ENCODE assay signal across 1 cellular context in genomic region chr1:19987719-19988118, GRCh38.
TF ChIP-seq lines count a peak whose summit lies in the region.

No MANE protein-coding gene starts in this region.

TF ChIP-seq in HepG2, 621 proteins besides CTCF, POLR2A, EP300 and RAD21 (continued from another document and continues in another):
- TF ChIP-seq, protein P1, sequence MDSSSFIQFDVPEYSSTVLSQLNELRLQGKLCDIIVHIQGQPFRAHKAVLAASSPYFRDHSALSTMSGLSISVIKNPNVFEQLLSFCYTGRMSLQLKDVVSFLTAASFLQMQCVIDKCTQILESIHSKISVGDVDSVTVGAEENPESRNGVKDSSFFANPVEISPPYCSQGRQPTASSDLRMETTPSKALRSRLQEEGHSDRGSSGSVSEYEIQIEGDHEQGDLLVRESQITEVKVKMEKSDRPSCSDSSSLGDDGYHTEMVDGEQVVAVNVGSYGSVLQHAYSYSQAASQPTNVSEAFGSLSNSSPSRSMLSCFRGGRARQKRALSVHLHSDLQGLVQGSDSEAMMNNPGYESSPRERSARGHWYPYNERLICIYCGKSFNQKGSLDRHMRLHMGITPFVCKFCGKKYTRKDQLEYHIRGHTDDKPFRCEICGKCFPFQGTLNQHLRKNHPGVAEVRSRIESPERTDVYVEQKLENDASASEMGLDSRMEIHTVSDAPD (CRISPR knock-in tag; IDR thresholded peaks at IDR 0.05), result no peak
- 0 out of 2 replicates have a peak, but pooled peaks have one; percentile 34 for TF ChIP-seq CBFB (CRISPR knock-in tag; IDR thresholded peaks at IDR 0.05)
- TF ChIP-seq ZNF160 (CRISPR knock-in tag; IDR thresholded peaks at IDR 0.05), result no peak
- no peak for TF ChIP-seq ZNF292 (CRISPR knock-in tag; IDR thresholded peaks at IDR 0.05; ENCODE audit: borderline replicate concordance, low read depth)
- TF ChIP-seq SP2 (CRISPR knock-in tag; IDR thresholded peaks at IDR 0.05), result no peak
- TF ChIP-seq, protein P2, sequence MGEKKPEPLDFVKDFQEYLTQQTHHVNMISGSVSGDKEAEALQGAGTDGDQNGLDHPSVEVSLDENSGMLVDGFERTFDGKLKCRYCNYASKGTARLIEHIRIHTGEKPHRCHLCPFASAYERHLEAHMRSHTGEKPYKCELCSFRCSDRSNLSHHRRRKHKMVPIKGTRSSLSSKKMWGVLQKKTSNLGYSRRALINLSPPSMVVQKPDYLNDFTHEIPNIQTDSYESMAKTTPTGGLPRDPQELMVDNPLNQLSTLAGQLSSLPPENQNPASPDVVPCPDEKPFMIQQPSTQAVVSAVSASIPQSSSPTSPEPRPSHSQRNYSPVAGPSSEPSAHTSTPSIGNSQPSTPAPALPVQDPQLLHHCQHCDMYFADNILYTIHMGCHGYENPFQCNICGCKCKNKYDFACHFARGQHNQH (CRISPR knock-in tag; IDR thresholded peaks at IDR 0.05), result peak; percentile 50; the same call in 1 of the 2 replicates
- TF ChIP-seq ARNT2 (CRISPR knock-in tag; IDR thresholded peaks at IDR 0.05; ENCODE audit: low read depth), result 0 out of 2 replicates have a peak, but pooled peaks have one; percentile 55
- TF ChIP-seq BORCS8-MEF2B (CRISPR knock-in tag; IDR thresholded peaks at IDR 0.05), result no peak
- TF ChIP-seq SATB2 (CRISPR knock-in tag; IDR thresholded peaks at IDR 0.05), result 0 out of 2 replicates have a peak, but pooled peaks have one; percentile 77
- TF ChIP-seq ZMYM3 (CRISPR knock-in tag; IDR thresholded peaks at IDR 0.05), result no peak
- TF ChIP-seq, protein P3, sequence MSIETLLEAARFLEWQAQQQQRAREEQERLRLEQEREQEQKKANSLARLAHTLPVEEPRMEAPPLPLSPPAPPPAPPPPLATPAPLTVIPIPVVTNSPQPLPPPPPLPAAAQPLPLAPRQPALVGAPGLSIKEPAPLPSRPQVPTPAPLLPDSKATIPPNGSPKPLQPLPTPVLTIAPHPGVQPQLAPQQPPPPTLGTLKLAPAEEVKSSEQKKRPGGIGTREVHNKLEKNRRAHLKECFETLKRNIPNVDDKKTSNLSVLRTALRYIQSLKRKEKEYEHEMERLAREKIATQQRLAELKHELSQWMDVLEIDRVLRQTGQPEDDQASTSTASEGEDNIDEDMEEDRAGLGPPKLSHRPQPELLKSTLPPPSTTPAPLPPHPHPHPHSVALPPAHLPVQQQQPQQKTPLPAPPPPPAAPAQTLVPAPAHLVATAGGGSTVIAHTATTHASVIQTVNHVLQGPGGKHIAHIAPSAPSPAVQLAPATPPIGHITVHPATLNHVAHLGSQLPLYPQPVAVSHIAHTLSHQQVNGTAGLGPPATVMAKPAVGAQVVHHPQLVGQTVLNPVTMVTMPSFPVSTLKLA (IDR thresholded peaks at IDR 0.05), result no peak
- TF ChIP-seq KDM4B (CRISPR knock-in tag; IDR thresholded peaks at IDR 0.05), result peak; percentile 71; the same call in 1 of the 2 replicates
- peak in 1 of 2 experiments; percentile 97; a peak in 2 of 4 replicates for TF ChIP-seq KLF16 (CRISPR knock-in tag; IDR thresholded peaks at IDR 0.05)
- TF ChIP-seq ZKSCAN8 (CRISPR knock-in tag; IDR thresholded peaks at IDR 0.05; ENCODE audit: borderline replicate concordance), result peak; percentile 88
- TF ChIP-seq GATAD2A (CRISPR knock-in tag; IDR thresholded peaks at IDR 0.05), result peak; percentile 98
- TF ChIP-seq ZNF382 (CRISPR knock-in tag; IDR thresholded peaks at IDR 0.05; ENCODE audit: borderline replicate concordance), result no peak
- TF ChIP-seq, protein P4, sequence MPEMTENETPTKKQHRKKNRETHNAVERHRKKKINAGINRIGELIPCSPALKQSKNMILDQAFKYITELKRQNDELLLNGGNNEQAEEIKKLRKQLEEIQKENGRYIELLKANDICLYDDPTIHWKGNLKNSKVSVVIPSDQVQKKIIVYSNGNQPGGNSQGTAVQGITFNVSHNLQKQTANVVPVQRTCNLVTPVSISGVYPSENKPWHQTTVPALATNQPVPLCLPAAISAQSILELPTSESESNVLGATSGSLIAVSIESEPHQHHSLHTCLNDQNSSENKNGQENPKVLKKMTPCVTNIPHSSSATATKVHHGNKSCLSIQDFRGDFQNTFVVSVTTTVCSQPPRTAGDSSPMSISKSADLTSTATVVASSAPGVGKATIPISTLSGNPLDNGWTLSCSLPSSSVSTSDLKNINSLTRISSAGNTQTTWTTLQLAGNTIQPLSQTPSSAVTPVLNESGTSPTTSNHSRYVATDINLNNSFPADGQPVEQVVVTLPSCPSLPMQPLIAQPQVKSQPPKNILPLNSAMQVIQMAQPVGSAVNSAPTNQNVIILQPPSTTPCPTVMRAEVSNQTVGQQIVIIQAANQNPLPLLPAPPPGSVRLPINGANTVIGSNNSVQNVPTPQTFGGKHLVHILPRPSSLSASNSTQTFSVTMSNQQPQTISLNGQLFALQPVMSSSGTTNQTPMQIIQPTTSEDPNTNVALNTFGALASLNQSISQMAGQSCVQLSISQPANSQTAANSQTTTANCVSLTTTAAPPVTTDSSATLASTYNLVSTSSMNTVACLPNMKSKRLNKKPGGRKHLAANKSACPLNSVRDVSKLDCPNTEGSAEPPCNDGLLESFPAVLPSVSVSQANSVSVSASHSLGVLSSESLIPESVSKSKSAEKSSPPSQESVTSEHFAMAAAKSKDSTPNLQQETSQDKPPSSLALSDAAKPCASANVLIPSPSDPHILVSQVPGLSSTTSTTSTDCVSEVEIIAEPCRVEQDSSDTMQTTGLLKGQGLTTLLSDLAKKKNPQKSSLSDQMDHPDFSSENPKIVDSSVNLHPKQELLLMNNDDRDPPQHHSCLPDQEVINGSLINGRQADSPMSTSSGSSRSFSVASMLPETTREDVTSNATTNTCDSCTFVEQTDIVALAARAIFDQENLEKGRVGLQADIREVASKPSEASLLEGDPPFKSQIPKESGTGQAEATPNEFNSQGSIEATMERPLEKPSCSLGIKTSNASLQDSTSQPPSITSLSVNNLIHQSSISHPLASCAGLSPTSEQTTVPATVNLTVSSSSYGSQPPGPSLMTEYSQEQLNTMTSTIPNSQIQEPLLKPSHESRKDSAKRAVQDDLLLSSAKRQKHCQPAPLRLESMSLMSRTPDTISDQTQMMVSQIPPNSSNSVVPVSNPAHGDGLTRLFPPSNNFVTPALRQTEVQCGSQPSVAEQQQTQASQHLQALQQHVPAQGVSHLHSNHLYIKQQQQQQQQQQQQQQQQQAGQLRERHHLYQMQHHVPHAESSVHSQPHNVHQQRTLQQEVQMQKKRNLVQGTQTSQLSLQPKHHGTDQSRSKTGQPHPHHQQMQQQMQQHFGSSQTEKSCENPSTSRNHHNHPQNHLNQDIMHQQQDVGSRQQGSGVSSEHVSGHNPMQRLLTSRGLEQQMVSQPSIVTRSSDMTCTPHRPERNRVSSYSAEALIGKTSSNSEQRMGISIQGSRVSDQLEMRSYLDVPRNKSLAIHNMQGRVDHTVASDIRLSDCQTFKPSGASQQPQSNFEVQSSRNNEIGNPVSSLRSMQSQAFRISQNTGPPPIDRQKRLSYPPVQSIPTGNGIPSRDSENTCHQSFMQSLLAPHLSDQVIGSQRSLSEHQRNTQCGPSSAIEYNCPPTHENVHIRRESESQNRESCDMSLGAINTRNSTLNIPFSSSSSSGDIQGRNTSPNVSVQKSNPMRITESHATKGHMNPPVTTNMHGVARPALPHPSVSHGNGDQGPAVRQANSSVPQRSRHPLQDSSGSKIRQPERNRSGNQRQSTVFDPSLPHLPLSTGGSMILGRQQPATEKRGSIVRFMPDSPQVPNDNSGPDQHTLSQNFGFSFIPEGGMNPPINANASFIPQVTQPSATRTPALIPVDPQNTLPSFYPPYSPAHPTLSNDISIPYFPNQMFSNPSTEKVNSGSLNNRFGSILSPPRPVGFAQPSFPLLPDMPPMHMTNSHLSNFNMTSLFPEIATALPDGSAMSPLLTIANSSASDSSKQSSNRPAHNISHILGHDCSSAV (CRISPR knock-in tag; IDR thresholded peaks at IDR 0.05; ENCODE audit: borderline replicate concordance), result no peak
- 0 out of 2 replicates have a peak, but pooled peaks have one; percentile 34 for TF ChIP-seq CCDC6 (CRISPR knock-in tag; IDR thresholded peaks at IDR 0.05)
- TF ChIP-seq ZNF260 (CRISPR knock-in tag; IDR thresholded peaks at IDR 0.05; ENCODE audit: borderline replicate concordance, low read depth), result no peak
- TF ChIP-seq ZNF7 (CRISPR knock-in tag; IDR thresholded peaks at IDR 0.05), result no peak
- TF ChIP-seq ARID3A (IDR thresholded peaks at IDR 0.05; ENCODE audit: low read depth, low read length), result peak; percentile 82
- TF ChIP-seq ZNF883 (CRISPR knock-in tag; IDR thresholded peaks at IDR 0.05; ENCODE audit: not compliant biosample characterization), result no peak
- no peak; the same call in 1 of the 2 replicates for TF ChIP-seq MAF1 (CRISPR knock-in tag; IDR thresholded peaks at IDR 0.05; ENCODE audit: borderline replicate concordance)
- peak; percentile 76 to 85; a peak in 3 of 4 replicates for TF ChIP-seq NR2F1 (CRISPR knock-in tag; IDR thresholded peaks at IDR 0.05)
- TF ChIP-seq HOXA5 (CRISPR knock-in tag; IDR thresholded peaks at IDR 0.05), result peak; percentile 87
- peak; percentile 70 for TF ChIP-seq TEAD3 (CRISPR knock-in tag; optimal IDR thresholded peaks at IDR 0.05; ENCODE audit: borderline replicate concordance)
- TF ChIP-seq FOXA1 (IDR thresholded peaks at IDR 0.05), result peak; percentile 65; the same call in 1 of the 2 replicates
- TF ChIP-seq FOXA1 (CRISPR knock-in tag; IDR thresholded peaks at IDR 0.05), result peak; percentile 97
- TF ChIP-seq XBP1 (CRISPR knock-in tag; IDR thresholded peaks at IDR 0.05), result no peak
- TF ChIP-seq RFX3 (CRISPR knock-in tag; IDR thresholded peaks at IDR 0.05), result no peak
- no peak for TF ChIP-seq ZNF432 (CRISPR knock-in tag; IDR thresholded peaks at IDR 0.05; ENCODE audit: borderline replicate concordance)
- TF ChIP-seq AKNA (CRISPR knock-in tag; IDR thresholded peaks at IDR 0.05; ENCODE audit: borderline replicate concordance), result no peak
- no peak for TF ChIP-seq ZFY (CRISPR knock-in tag; IDR thresholded peaks at IDR 0.05)
- TF ChIP-seq, protein P5, sequence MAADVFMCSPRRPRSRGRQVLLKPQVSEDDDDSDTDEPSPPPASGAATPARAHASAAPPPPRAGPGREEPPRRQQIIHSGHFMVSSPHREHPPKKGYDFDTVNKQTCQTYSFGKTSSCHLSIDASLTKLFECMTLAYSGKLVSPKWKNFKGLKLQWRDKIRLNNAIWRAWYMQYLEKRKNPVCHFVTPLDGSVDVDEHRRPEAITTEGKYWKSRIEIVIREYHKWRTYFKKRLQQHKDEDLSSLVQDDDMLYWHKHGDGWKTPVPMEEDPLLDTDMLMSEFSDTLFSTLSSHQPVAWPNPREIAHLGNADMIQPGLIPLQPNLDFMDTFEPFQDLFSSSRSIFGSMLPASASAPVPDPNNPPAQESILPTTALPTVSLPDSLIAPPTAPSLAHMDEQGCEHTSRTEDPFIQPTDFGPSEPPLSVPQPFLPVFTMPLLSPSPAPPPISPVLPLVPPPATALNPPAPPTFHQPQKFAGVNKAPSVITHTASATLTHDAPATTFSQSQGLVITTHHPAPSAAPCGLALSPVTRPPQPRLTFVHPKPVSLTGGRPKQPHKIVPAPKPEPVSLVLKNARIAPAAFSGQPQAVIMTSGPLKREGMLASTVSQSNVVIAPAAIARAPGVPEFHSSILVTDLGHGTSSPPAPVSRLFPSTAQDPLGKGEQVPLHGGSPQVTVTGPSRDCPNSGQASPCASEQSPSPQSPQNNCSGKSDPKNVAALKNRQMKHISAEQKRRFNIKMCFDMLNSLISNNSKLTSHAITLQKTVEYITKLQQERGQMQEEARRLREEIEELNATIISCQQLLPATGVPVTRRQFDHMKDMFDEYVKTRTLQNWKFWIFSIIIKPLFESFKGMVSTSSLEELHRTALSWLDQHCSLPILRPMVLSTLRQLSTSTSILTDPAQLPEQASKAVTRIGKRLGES (CRISPR knock-in tag; IDR thresholded peaks at IDR 0.05; ENCODE audit: borderline replicate concordance), result no peak
- TF ChIP-seq, protein P6, sequence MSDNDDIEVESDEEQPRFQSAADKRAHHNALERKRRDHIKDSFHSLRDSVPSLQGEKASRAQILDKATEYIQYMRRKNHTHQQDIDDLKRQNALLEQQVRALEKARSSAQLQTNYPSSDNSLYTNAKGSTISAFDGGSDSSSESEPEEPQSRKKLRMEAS (IDR thresholded peaks at IDR 0.05), result no peak
